Comparison of ENCODE assay signal across 30 cellular contexts in genomic region chr17:31808521-31808920, GRCh38.
"Had no signal": no experiment of that assay in that cellular context is flagged by ENCODE, and none has a peak within 500 bp of the region (broad histone marks: within the 10 kb centered on the region; RNA-seq: fewer than 3 reads in every experiment).

No MANE protein-coding gene starts in this region.

- H3K36me3 Mint-ChIP-seq: activated naive CD4-positive, alpha-beta T cell treated with anti-CD3 and anti-CD28 coated beads, Interleukin-2, amount 50 U/mL, for 24 hours; activated naive CD8-positive, alpha-beta T cell treated with anti-CD3 and anti-CD28 coated beads, Interleukin-2, amount 10 ng/mL, durations not matched to agents 7 days and 5 days; brain; WTC11 had no signal

- H3K9me3 ChIP-seq: ascending aorta, breast epithelium, colonic mucosa, esophagus muscularis mucosa, gastrocnemius medialis, heart left ventricle had no signal

- H3K4me3 Mint-ChIP-seq: activated CD4-positive, alpha-beta memory T cell treated with anti-CD3 and anti-CD28 coated beads, Interleukin-2, amount 10 ng/mL, durations not matched to agents 7 days and 5 days; activated CD4-positive, alpha-beta T cell treated with anti-CD3 and anti-CD28 coated beads, Interleukin-2, amount 10 ng/mL, durations not matched to agents 7 days and 5 days; activated naive CD4-positive, alpha-beta T cell treated with anti-CD3 and anti-CD28 coated beads, Interleukin-2, amount 50 U/mL, for 24 hours; activated naive CD8-positive, alpha-beta T cell treated with anti-CD3 and anti-CD28 coated beads, Interleukin-2, amount 10 ng/mL, durations not matched to agents 7 days and 5 days; activated T-cell treated with anti-CD3 and anti-CD28 coated beads, Interleukin-2, amount 50 U/mL, for 4 hours; activated T-helper 17 cell treated with anti-CD3 and anti-CD28 coated beads, Interleukin-2, amount 50 U/mL, for 72 hours; brain; dendritic cell treated with granulocyte-macrophage colony-stimulating factor and Interleukin-4, amounts not matched to agents 40 ng/mL and 50 ng/mL, for 4 days; effector memory CD8-positive, alpha-beta T cell; WTC11 had no signal

- H3K4me1 Mint-ChIP-seq: activated CD4-positive, alpha-beta memory T cell treated with anti-CD3 and anti-CD28 coated beads, Interleukin-2, amount 10 ng/mL, durations not matched to agents 7 days and 5 days; activated CD4-positive, alpha-beta T cell treated with anti-CD3 and anti-CD28 coated beads, Interleukin-2, amount 10 ng/mL, durations not matched to agents 7 days and 5 days; activated naive CD4-positive, alpha-beta T cell treated with anti-CD3 and anti-CD28 coated beads, Interleukin-2, amount 50 U/mL, for 24 hours; activated naive CD8-positive, alpha-beta T cell treated with anti-CD3 and anti-CD28 coated beads, Interleukin-2, amount 10 ng/mL, durations not matched to agents 7 days and 5 days; activated T-helper 17 cell treated with anti-CD3 and anti-CD28 coated beads, Interleukin-2, amount 50 U/mL, for 72 hours; brain had no signal

- H3K4me1 ChIP-seq: breast epithelium, colonic mucosa, foreskin keratinocyte, gastrocnemius medialis had no signal

- ATAC-seq: activated T-cell treated with anti-CD3 and anti-CD28 coated beads, Interleukin-2, amount 50 U/mL, for 4 hours; activated T-helper 17 cell treated with anti-CD3 and anti-CD28 coated beads, Interleukin-2, amount 50 U/mL, for 72 hours; effector memory CD8-positive, alpha-beta T cell; foreskin keratinocyte; gastrocnemius medialis; heart left ventricle; WTC11 had no signal

- H3K27me3 ChIP-seq: ascending aorta, breast epithelium, cardiac muscle cell, colonic mucosa, dorsolateral prefrontal cortex, esophagus muscularis mucosa, foreskin keratinocyte, gastrocnemius medialis, heart left ventricle had no signal

- H3K27me3 Mint-ChIP-seq: brain had no signal

- H3K4me3 ChIP-seq: ascending aorta, breast epithelium, cardiac muscle cell, colonic mucosa, dorsolateral prefrontal cortex, esophagus muscularis mucosa, gastrocnemius medialis, heart left ventricle had no signal

- DNase-seq: activated CD4-positive, alpha-beta memory T cell treated with anti-CD3 and anti-CD28 coated beads, Interleukin-2, amount 10 ng/mL, durations not matched to agents 7 days and 5 days; activated CD4-positive, alpha-beta T cell treated with anti-CD3 and anti-CD28 coated beads for 1 hour; activated CD4-positive, alpha-beta T cell treated with anti-CD3 and anti-CD28 coated beads for 4 hours; activated CD4-positive, alpha-beta T cell treated with anti-CD3 and anti-CD28 coated beads, Interleukin-2, amount 10 ng/mL, durations not matched to agents 7 days and 5 days; activated CD4-positive, alpha-beta T cell treated with anti-CD3 and anti-CD28 coated beads, Interleukin-2, amount 50 U/mL, for 4 hours; activated effector memory CD4-positive, alpha-beta T cell treated with Interleukin-2 at 50 U/mL for 16 hours; activated gamma-delta T cell treated with Interleukin-2 at 50 U/mL for 16 hours; activated naive CD4-positive, alpha-beta T cell treated with Interleukin-2 at 50 U/mL for 16 hours; activated naive CD8-positive, alpha-beta T cell treated with anti-CD3 and anti-CD28 coated beads, Interleukin-2, amount 10 ng/mL, durations not matched to agents 7 days and 5 days; activated T-cell treated with anti-CD3 and anti-CD28 coated beads, Interleukin-2, amount 50 U/mL, for 4 hours; central memory CD4-positive, alpha-beta T cell; cerebellar nuclear complex; colonic mucosa; dorsolateral prefrontal cortex; effector memory CD8-positive, alpha-beta T cell; erythroblast; foreskin keratinocyte; gastrocnemius medialis; glutamatergic neuron; heart left ventricle; T-helper 2 cell had no signal

- H3K27ac Mint-ChIP-seq: activated CD4-positive, alpha-beta memory T cell treated with anti-CD3 and anti-CD28 coated beads, Interleukin-2, amount 10 ng/mL, durations not matched to agents 7 days and 5 days; activated CD4-positive, alpha-beta T cell treated with anti-CD3 and anti-CD28 coated beads, Interleukin-2, amount 10 ng/mL, durations not matched to agents 7 days and 5 days; activated naive CD4-positive, alpha-beta T cell treated with anti-CD3 and anti-CD28 coated beads, Interleukin-2, amount 50 U/mL, for 24 hours; activated naive CD8-positive, alpha-beta T cell treated with anti-CD3 and anti-CD28 coated beads, Interleukin-2, amount 10 ng/mL, durations not matched to agents 7 days and 5 days; activated T-helper 17 cell treated with anti-CD3 and anti-CD28 coated beads, Interleukin-2, amount 50 U/mL, for 72 hours; brain; dendritic cell treated with granulocyte-macrophage colony-stimulating factor and Interleukin-4, amounts not matched to agents 40 ng/mL and 50 ng/mL, for 4 days; effector memory CD8-positive, alpha-beta T cell; WTC11 had no signal

- H3K27ac ChIP-seq: ascending aorta, breast epithelium, cardiac muscle cell, colonic mucosa, dorsolateral prefrontal cortex, esophagus muscularis mucosa, foreskin keratinocyte, gastrocnemius medialis, heart left ventricle had no signal

- H3K9me3 Mint-ChIP-seq: activated CD4-positive, alpha-beta memory T cell treated with anti-CD3 and anti-CD28 coated beads, Interleukin-2, amount 10 ng/mL, durations not matched to agents 7 days and 5 days; activated CD4-positive, alpha-beta T cell treated with anti-CD3 and anti-CD28 coated beads, Interleukin-2, amount 10 ng/mL, durations not matched to agents 7 days and 5 days; activated naive CD4-positive, alpha-beta T cell treated with anti-CD3 and anti-CD28 coated beads, Interleukin-2, amount 50 U/mL, for 24 hours; activated T-cell treated with anti-CD3 and anti-CD28 coated beads, Interleukin-2, amount 50 U/mL, for 4 hours; activated T-helper 17 cell treated with anti-CD3 and anti-CD28 coated beads, Interleukin-2, amount 50 U/mL, for 72 hours; effector memory CD8-positive, alpha-beta T cell had no signal

- H3K36me3 ChIP-seq: ascending aorta, breast epithelium, cardiac muscle cell, colonic mucosa, esophagus muscularis mucosa, gastrocnemius medialis, heart left ventricle had no signal
